1 cellular context compared by ENCODE assay signal in genomic region chr1:199151634-199152429, GRCh38.
TF ChIP-seq lines count a peak whose summit lies in the region.

No MANE protein-coding gene starts in this region.

TF ChIP-seq in GM12878, 131 proteins besides CTCF, POLR2A, EP300 and RAD21 (continued from another document):
- TF ChIP-seq RUNX3 (IDR thresholded peaks at IDR 0.05; ENCODE audit: low read length) (peak; percentile 5; the same call in 1 of the 2 replicates), JUNB (IDR thresholded peaks at IDR 0.05) (peak; percentile 19), MYB (IDR thresholded peaks at IDR 0.05; ENCODE audit: borderline replicate concordance, low read depth, low read length) (no peak), E2F8 (IDR thresholded peaks at IDR 0.05; ENCODE audit: low read depth, partially characterized antibody) (no peak), CHD2 (IDR thresholded peaks at IDR 0.05; ENCODE audit: borderline replicate concordance, low read depth, low read length) (peak; percentile 29; the same call in 1 of the 2 replicates), ELK1 (IDR thresholded peaks at IDR 0.05; ENCODE audit: low read depth, low read length) (no peak), MEF2A (IDR thresholded peaks at IDR 0.05; ENCODE audit: insufficient read depth, low read depth, low read length) (peak; percentile 42), ZNF592 (IDR thresholded peaks at IDR 0.05) (peak; percentile 34; the same call in 1 of the 2 replicates), BCL3 (IDR thresholded peaks at IDR 0.05; ENCODE audit: borderline replicate concordance, insufficient read depth, low read depth, low read length, poor library complexity, severe bottlenecking) (no peak), NBN (IDR thresholded peaks at IDR 0.05) (0 out of 2 replicates have a peak, but pooled peaks have one; percentile 39), USF2 (IDR thresholded peaks at IDR 0.05; ENCODE audit: borderline replicate concordance, low read depth, low read length) (no peak), IRF4 (IDR thresholded peaks at IDR 0.05; ENCODE audit: low read depth, low read length) (0 out of 2 replicates have a peak, but pooled peaks have one; percentile 20), FOXM1 (IDR thresholded peaks at IDR 0.05; ENCODE audit: low read depth, low read length) (0 out of 2 replicates have a peak, but pooled peaks have one; percentile 24), SMARCA5 (IDR thresholded peaks at IDR 0.05) (0 out of 2 replicates have a peak, but pooled peaks have one; percentile 40), NFIC (IDR thresholded peaks at IDR 0.05; ENCODE audit: low read depth, low read length) (peak; percentile 22; the same call in 1 of the 2 replicates), USF1 (IDR thresholded peaks at IDR 0.05; ENCODE audit: borderline replicate concordance, extremely low read length, insufficient read depth, low read depth, low read length) (no peak), DPF2 (IDR thresholded peaks at IDR 0.05) (peak; percentile 48; the same call in 1 of the 2 replicates), ATF7 (IDR thresholded peaks at IDR 0.05; ENCODE audit: low read depth) (peak; percentile 89), ZNF207 (IDR thresholded peaks at IDR 0.05; ENCODE audit: borderline replicate concordance) (peak; percentile 45; the same call in 1 of the 2 replicates), POU2F2 (IDR thresholded peaks at IDR 0.05; ENCODE audit: borderline replicate concordance, low read depth, low read length) (peak; percentile 48; the same call in 1 of the 3 replicates), IKZF1 (conservative IDR thresholded peaks at IDR 0.05) (peak; percentile 40), SPI1 (IDR thresholded peaks at IDR 0.05; ENCODE audit: borderline replicate concordance, insufficient read depth, low read depth, low read length) (peak; percentile 94), BCL11A (IDR thresholded peaks at IDR 0.05; ENCODE audit: low read depth, low read length) (peak; percentile 58; the same call in 1 of the 2 replicates), ZNF24 (IDR thresholded peaks at IDR 0.05) (peak; percentile 56; the same call in 1 of the 2 replicates)
